1 cellular context compared by ENCODE assay signal in genomic region chr1:161044535-161044907, GRCh38.
TF ChIP-seq lines count a peak whose summit lies in the region.

No MANE protein-coding gene starts in this region.

TF ChIP-seq in WTC11, 78 proteins besides CTCF, POLR2A, EP300 and RAD21 (continued from another document):
- no peak for TF ChIP-seq FOXP4 (CRISPR knock-in tag; IDR thresholded peaks at IDR 0.05)
